ENCODE assay signal across 18 cellular contexts in genomic region chr3:159416854-159417253, GRCh38.
A peak's percentile ranks its signal among the peaks of the same experiment; 100 is the strongest.
DNase-seq lines count a peak whose midpoint lies in the region; ATAC-seq and TF ChIP-seq lines count a peak whose summit lies in the region.
"Had no signal": no experiment of that assay in that cellular context is flagged by ENCODE, and none has a peak within 500 bp of the region (broad histone marks: within the 10 kb centered on the region; RNA-seq: fewer than 3 reads in every experiment).

No MANE protein-coding gene starts in this region.

- H3K9me3 ChIP-seq in MG63 (no peaks in the 10 kb centered on the region; the same call in 1 of the 2 replicates), neural progenitor cell (ENCODE audit: low read depth) (no peaks in the 10 kb centered on the region)
- H3K9me3 ChIP-seq in CD4-positive, alpha-beta T cell (ENCODE audit: control insufficient read depth, low read length), result no peaks in the 10 kb centered on the region
- H3K9me3 ChIP-seq: upper lobe of left lung had no signal

- H3K4me3 ChIP-seq in MG63, result no peak overlapping the region
- no peak overlapping the region for H3K4me3 ChIP-seq in neural progenitor cell
- H3K4me3 ChIP-seq in dorsolateral prefrontal cortex, result no peak overlapping the region
- H3K4me3 ChIP-seq: PC-9, upper lobe of left lung had no signal

- no peaks in the 10 kb centered on the region for H3K79me2 ChIP-seq in neural progenitor cell (ENCODE audit: low read depth)

- H3K27ac ChIP-seq in neural progenitor cell, result no peak overlapping the region
- H3K27ac ChIP-seq in dorsolateral prefrontal cortex, result no peak overlapping the region
- no peak overlapping the region for H3K27ac ChIP-seq in CD4-positive, alpha-beta T cell (ENCODE audit: low read depth, low read length)
- H3K27ac ChIP-seq: C4-2B, foreskin keratinocyte, PC-9, upper lobe of left lung, WERI-Rb-1 had no signal

- H3K27me3 ChIP-seq in MG63 (no peaks in the 10 kb centered on the region), neural progenitor cell (no peaks in the 10 kb centered on the region), dorsolateral prefrontal cortex (no peaks in the 10 kb centered on the region)
- no peaks in the 10 kb centered on the region for H3K27me3 ChIP-seq in CD4-positive, alpha-beta T cell (ENCODE audit: control insufficient read depth, insufficient read depth, low read length)
- H3K27me3 ChIP-seq: foreskin keratinocyte, upper lobe of left lung had no signal

- no peak for ATAC-seq in HG03457 (IDR thresholded peaks at IDR 0.05; ENCODE audit: unreplicated experiment)
- no peak for ATAC-seq in CD4-positive, alpha-beta T cell (ENCODE audit: poor library complexity)
- ATAC-seq: activated CD8-positive, alpha-beta T cell treated with anti-CD3 and anti-CD28 coated beads, Interleukin-2, amount 10 ng/mL, durations not matched to agents 7 days and 5 days; activated T-helper 17 cell treated with anti-CD3 and anti-CD28 coated beads, Interleukin-2, amount 50 U/mL, for 72 hours; foreskin keratinocyte; sciatic nerve had no signal

- H3K4me2 ChIP-seq in neural progenitor cell, result no peak overlapping the region
- H3K4me2 ChIP-seq: PC-9 had no signal

- intact Hi-C loops in dorsolateral prefrontal cortex (cut with DNase I), result no loop called here
- intact Hi-C loops in CD4-positive, alpha-beta T cell (cut with DNase I, micrococcal nuclease), result no loop called here

- no peaks in the 10 kb centered on the region for H3F3A ChIP-seq in neural progenitor cell (ENCODE audit: low read depth)

- H2AFZ ChIP-seq in neural progenitor cell (replicated peaks), result no peak overlapping the region
- H2AFZ ChIP-seq: PC-9 had no signal

- H3K36me3 Mint-ChIP-seq in neural progenitor cell, result no peaks in the 10 kb centered on the region
- no peaks in the 10 kb centered on the region for H3K36me3 Mint-ChIP-seq in CD4-positive, alpha-beta T cell (ENCODE audit: low read depth)
- H3K36me3 Mint-ChIP-seq: memory B cell had no signal

- H3K4me1 ChIP-seq in neural progenitor cell, result no peaks in the 10 kb centered on the region
- H3K4me1 ChIP-seq: upper lobe of left lung had no signal

- TF ChIP-seq CTCF in neural progenitor cell (IDR thresholded peaks at IDR 0.05), result no peak
- no peak for TF ChIP-seq CTCF in dorsolateral prefrontal cortex (IDR thresholded peaks at IDR 0.05 in 54 of 56, conservative IDR thresholded peaks at IDR 0.05 in 2 of 56; ENCODE audit: low read depth in 1 of 56, partially characterized antibody in 56 of 56)
- no peak for TF ChIP-seq CTCF in CD4-positive, alpha-beta T cell (IDR thresholded peaks at IDR 0.05)

- H3K4me1 Mint-ChIP-seq in neural progenitor cell, result peaks cover 8% of the 10 kb centered on the region
- H3K4me1 Mint-ChIP-seq in CD4-positive, alpha-beta T cell (ENCODE audit: low read depth), result no peaks in the 10 kb centered on the region
- H3K4me1 Mint-ChIP-seq: activated T-helper 17 cell treated with anti-CD3 and anti-CD28 coated beads, Interleukin-2, amount 50 U/mL, for 72 hours; memory B cell had no signal

- H3K9me3 Mint-ChIP-seq in neural progenitor cell, result peaks cover 6% of the 10 kb centered on the region
- H3K9me3 Mint-ChIP-seq in CD4-positive, alpha-beta T cell, result peaks cover 8% of the 10 kb centered on the region

- H3K36me3 ChIP-seq in MG63, result no peaks in the 10 kb centered on the region
- H3K36me3 ChIP-seq in neural progenitor cell, result no peaks in the 10 kb centered on the region
- H3K36me3 ChIP-seq: upper lobe of left lung, WERI-Rb-1 had no signal

- no peak overlapping the region for H3K9ac ChIP-seq in neural progenitor cell

- DNase-seq in Daoy (ENCODE audit: low read depth) (peak; percentile 13), MG63 (peak; percentile 48), dedifferentiated amniotic fluid mesenchymal stem cell (ENCODE audit: extremely low spot score) (peak; percentile 40), neural progenitor cell (ENCODE audit: low spot score) (peak; percentile 39), dorsolateral prefrontal cortex (no peak)
- DNase-seq in CD4-positive, alpha-beta T cell, result no peak
- DNase-seq: activated CD8-positive, alpha-beta T cell treated with anti-CD3 and anti-CD28 coated beads, Interleukin-2, amount 10 ng/mL, durations not matched to agents 7 days and 5 days; foreskin keratinocyte; HCEC 1CT; SW 1271; upper lobe of left lung; WERI-Rb-1 had no signal

- peaks cover 2% of the 10 kb centered on the region for H3K27me3 Mint-ChIP-seq in neural progenitor cell (ENCODE audit: insufficient read depth, low read depth)
- no peaks in the 10 kb centered on the region for H3K27me3 Mint-ChIP-seq in CD4-positive, alpha-beta T cell
- H3K27me3 Mint-ChIP-seq: activated T-helper 17 cell treated with anti-CD3 and anti-CD28 coated beads, Interleukin-2, amount 50 U/mL, for 72 hours; memory B cell had no signal

- CTCF ChIA-PET in CD4-positive, alpha-beta T cell (lab: Charles Lee), result no interaction called here

- POLR2A ChIA-PET in CD4-positive, alpha-beta T cell (lab: Charles Lee), result no interaction called here

- no peak overlapping the region for H3K4me3 Mint-ChIP-seq in neural progenitor cell
- H3K4me3 Mint-ChIP-seq in CD4-positive, alpha-beta T cell, result no peak overlapping the region
- H3K4me3 Mint-ChIP-seq: activated CD8-positive, alpha-beta T cell treated with anti-CD3 and anti-CD28 coated beads, Interleukin-2, amount 10 ng/mL, durations not matched to agents 7 days and 5 days; activated T-helper 17 cell treated with anti-CD3 and anti-CD28 coated beads, Interleukin-2, amount 50 U/mL, for 72 hours; memory B cell had no signal

- H3K27ac Mint-ChIP-seq in neural progenitor cell, result no peak overlapping the region
- H3K27ac Mint-ChIP-seq in CD4-positive, alpha-beta T cell, result no peak overlapping the region
- H3K27ac Mint-ChIP-seq: activated CD8-positive, alpha-beta T cell treated with anti-CD3 and anti-CD28 coated beads, Interleukin-2, amount 10 ng/mL, durations not matched to agents 7 days and 5 days; activated T-helper 17 cell treated with anti-CD3 and anti-CD28 coated beads, Interleukin-2, amount 50 U/mL, for 72 hours; memory B cell had no signal

- no peaks in the 10 kb centered on the region for H4K20me1 ChIP-seq in neural progenitor cell (ENCODE audit: low read depth)

Comparison
In these comparisons a context has a peak if more than half of its experiments do, and no peak if none do; other contexts are left out.
1. DNase-seq: peak in Daoy (single experiment), MG63 (single experiment), dedifferentiated amniotic fluid mesenchymal stem cell (single experiment) and neural progenitor cell (single experiment); none in dorsolateral prefrontal cortex (0 of 10) and CD4-positive, alpha-beta T cell (0 of 10).